Comparison of ENCODE assay signal across 18 cellular contexts in the genomic region with DNA sequence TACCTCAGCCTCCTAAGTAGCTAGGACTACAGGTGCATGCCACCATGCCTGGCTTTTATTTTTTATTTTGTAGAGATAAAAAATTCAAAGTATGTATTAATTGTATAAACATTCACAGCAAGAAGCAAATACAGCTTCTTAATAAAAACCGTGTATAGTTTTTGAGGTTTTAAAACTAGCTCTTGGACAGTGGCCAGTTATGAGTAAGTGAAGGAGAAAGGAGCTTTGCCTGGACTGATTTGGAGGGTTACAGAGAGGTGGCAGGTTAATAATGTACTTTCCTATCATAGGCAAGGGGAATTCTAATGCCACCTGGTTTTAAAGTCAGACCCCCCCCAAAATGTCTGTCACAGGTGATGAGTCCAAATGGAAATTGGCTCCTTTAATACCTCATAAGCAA. TPM values are rescaled to one million over a fixed set of nuclear protein-coding genes. Genes with fewer than 3 reads are reported as not detected.
DNase-seq lines count a peak whose midpoint lies in the region; FAIRE-seq and TF ChIP-seq lines count a peak whose summit lies in the region.
"Had no signal": no experiment of that assay in that cellular context is flagged by ENCODE, and none has a peak within 500 bp of the region (broad histone marks: within the 10 kb centered on the region; RNA-seq: fewer than 3 reads in every experiment).

No MANE protein-coding gene starts in this region.

- H3K4me3 ChIP-seq in bronchial epithelial cell (ENCODE audit: low read depth, low read length) (no peak overlapping the region), H7 (ENCODE audit: insufficient read depth, low read depth, low read length) (no peak overlapping the region)
- H3K4me3 ChIP-seq: ovary had no signal

- DNase-seq in EH (ENCODE audit: low read depth), result peak; percentile 63
- DNase-seq in NCI-H226, result peak; percentile 72
- DNase-seq in bronchial epithelial cell (ENCODE audit: low read depth), result peak; percentile 65
- peak; percentile 69 for DNase-seq in kidney tubule cell (ENCODE audit: low spot score)
- no peak for DNase-seq in head of caudate nucleus
- no peak for DNase-seq in OCI-M1 (lab: John Stamatoyannopoulos, UW)
- no peak for DNase-seq in stimulated activated CD4-positive, alpha-beta T cell treated with anti-CD3 and anti-CD28 coated beads, Interleukin-15, amount 100 ng/mL, for 24 hours
- no peak for DNase-seq in H7
- DNase-seq: activated CD4-positive, alpha-beta memory T cell treated with anti-CD3 and anti-CD28 coated beads, Interleukin-2, amount 10 ng/mL, durations not matched to agents 7 days and 5 days; activated naive CD8-positive, alpha-beta T cell treated with anti-CD3 and anti-CD28 coated beads for 36 hours; effector memory CD4-positive, alpha-beta T cell; foreskin melanocyte; GOT3; NCI-H146; ovary; stimulated activated CD4-positive, alpha-beta T cell treated with anti-CD3 and anti-CD28 coated beads, Interleukin-4, amount 100 ng/mL, for 1 hour; substantia nigra; WERI-Rb-1 had no signal

- TF ChIP-seq CTCF in bronchial epithelial cell (IDR thresholded peaks at IDR 0.05; ENCODE audit: insufficient read depth, low read length, severe bottlenecking), result no peak

- no peaks in the 10 kb centered on the region for H3K36me3 ChIP-seq in bronchial epithelial cell (ENCODE audit: control insufficient read depth, insufficient read depth, low read length)
- no peaks in the 10 kb centered on the region for H3K36me3 ChIP-seq in H7 (replicated peaks; ENCODE audit: control insufficient read depth, insufficient read depth, low read length)
- H3K36me3 ChIP-seq: ovary had no signal

- H3K27me3 ChIP-seq in bronchial epithelial cell (ENCODE audit: control insufficient read depth, insufficient read depth, low read length), result no peaks in the 10 kb centered on the region
- no peaks in the 10 kb centered on the region for H3K27me3 ChIP-seq in H7 (ENCODE audit: control insufficient read depth, insufficient read depth, low read length)
- H3K27me3 ChIP-seq: ovary had no signal

- no peak for FAIRE-seq in bronchial epithelial cell (lab: Jason Lieb, UNC)

- intact Hi-C loops in head of caudate nucleus (cut with DNase I), result no loop called here

RNA-seq across cellular contexts. Expression of gene ZNRF2, which starts 43.4 kb away (rescaled TPM):
- 18.4 and 23.4 TPM in 2 replicates for total RNA-seq in bronchial epithelial cell
- 15.6 and 23.8 TPM in 2 replicates for total RNA-seq in H7 (2014; rRNA removed; shearing (Covaris generic))

Comparison
In these comparisons a context has a peak if more than half of its experiments do, and no peak if none do; other contexts are left out.
1. DNase-seq: peak in EH (single experiment), NCI-H226 (single experiment), bronchial epithelial cell (single experiment) and kidney tubule cell (single experiment); none in head of caudate nucleus (0 of 42), OCI-M1 (single experiment), stimulated activated CD4-positive, alpha-beta T cell treated with anti-CD3 and anti-CD28 coated beads, Interleukin-15, amount 100 ng/mL, for 24 hours (single experiment) and H7 (single experiment).